13 cellular contexts compared by ENCODE assay signal in the genomic region with DNA sequence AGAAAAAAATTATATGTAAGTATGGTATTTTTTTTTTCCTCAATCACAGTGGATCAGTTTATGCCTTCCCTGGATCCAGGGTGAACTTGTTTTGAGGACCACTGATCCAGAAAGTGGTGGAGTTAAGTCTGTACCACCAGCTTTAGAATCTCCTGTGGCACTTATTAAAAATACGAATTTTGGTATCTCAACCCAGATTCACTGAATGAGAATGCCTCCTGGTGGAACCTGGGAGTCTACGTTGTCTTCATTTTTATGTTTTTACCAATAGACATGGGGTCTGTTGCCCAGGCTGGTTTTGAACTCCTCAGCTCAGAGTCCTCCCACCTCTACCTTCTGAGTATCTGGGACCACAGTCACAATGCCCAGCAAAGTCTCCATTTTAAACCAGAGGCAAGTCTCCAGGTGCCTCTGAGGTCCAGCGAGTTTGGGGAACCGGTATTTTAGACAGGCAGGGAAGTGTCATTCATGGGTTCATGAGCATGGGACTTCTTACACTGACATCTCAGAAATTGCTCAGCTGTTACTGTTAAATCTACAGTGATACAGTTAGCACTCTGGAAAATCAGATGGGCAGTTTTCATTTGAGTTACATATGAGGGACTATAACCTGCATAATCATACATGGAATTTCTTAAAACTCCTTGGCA.
"Had no signal": no experiment of that assay in that cellular context is flagged by ENCODE, and none has a peak within 500 bp of the region (broad histone marks: within the 10 kb centered on the region; RNA-seq: fewer than 3 reads in every experiment).

No MANE protein-coding gene starts in this region.

- H3K27ac ChIP-seq: gastrocnemius medialis, heart left ventricle, parathyroid adenoma, tibial artery, uterus had no signal

- H3K9ac ChIP-seq: parathyroid adenoma had no signal

- H2AFZ ChIP-seq: parathyroid adenoma had no signal

- H3K36me3 ChIP-seq: adrenal gland, gastrocnemius medialis, heart left ventricle, tibial artery, uterus had no signal

- H3K27me3 ChIP-seq: adrenal gland, gastrocnemius medialis, heart left ventricle, tibial artery, uterus had no signal

- ATAC-seq: activated T-cell treated with anti-CD3 and anti-CD28 coated beads, Interleukin-2, amount 50 U/mL, for 4 hours; gastrocnemius medialis; heart left ventricle; naive thymus-derived CD8-positive, alpha-beta T cell; stimulated activated memory B cell treated with anti-CD40 and anti-IgM and Interleukin-4, amounts not matched to agents 10 μg/mL and 1 μg/mL and 100 μg/mL, for 72 hours had no signal

- DNase-seq: activated CD4-positive, alpha-beta memory T cell treated with anti-CD3 and anti-CD28 coated beads, Interleukin-2, amount 10 ng/mL, durations not matched to agents 7 days and 5 days; activated CD4-positive, alpha-beta T cell treated with anti-CD3 and anti-CD28 coated beads for 4 hours; activated effector memory CD4-positive, alpha-beta T cell treated with anti-CD3 and anti-CD28 coated beads, Interleukin-2, amount 50 U/mL, for 16 hours; activated T-cell treated with anti-CD3 and anti-CD28 coated beads, Interleukin-2, amount 50 U/mL, for 4 hours; adrenal gland; gastrocnemius medialis; heart left ventricle; naive thymus-derived CD8-positive, alpha-beta T cell; tibial artery; uterus had no signal

- H3K79me2 ChIP-seq: parathyroid adenoma had no signal

- H3K9me3 ChIP-seq: adrenal gland, gastrocnemius medialis, heart left ventricle, tibial artery, uterus had no signal

- H3K4me3 ChIP-seq: adrenal gland, gastrocnemius medialis, heart left ventricle, lung, tibial artery, uterus had no signal
